In genomic region chr1:7940745-7941436, GRCh38 we compare ENCODE assay signal across 7 cellular contexts. TPM values are rescaled to one million over a fixed set of nuclear protein-coding genes. Genes with fewer than 3 reads are reported as not detected.
A peak's percentile ranks its signal among the peaks of the same experiment; 100 is the strongest.
DNase-seq lines count a peak whose midpoint lies in the region; FAIRE-seq and TF ChIP-seq lines count a peak whose summit lies in the region.

TSS of gene TNFRSF9 (minus strand) at chr1:7940839. CDS start at chr1:7939994, 845 bp downstream.

- H3K4me3 Mint-ChIP-seq in activated CD4-positive, alpha-beta memory T cell treated with anti-CD3 and anti-CD28 coated beads, Interleukin-2, amount 10 ng/mL, durations not matched to agents 7 days and 5 days, result peak within 1 kb of the TSS; percentile 70

- H3K27ac Mint-ChIP-seq in activated CD4-positive, alpha-beta memory T cell treated with anti-CD3 and anti-CD28 coated beads, Interleukin-2, amount 10 ng/mL, durations not matched to agents 7 days and 5 days, result peak within 1 kb of the TSS; percentile 38

- H3K4me3 ChIP-seq in HL-60 (replicated peaks; ENCODE audit: insufficient read depth, low read length) (no peak within 1 kb of the TSS), fibroblast of villous mesenchyme (ENCODE audit: low read depth, low read length) (no peak within 1 kb of the TSS)

- no peaks in the 10 kb centered on the region for H3K27me3 ChIP-seq in HL-60 (ENCODE audit: insufficient read depth, poor library complexity, severe bottlenecking)

- no peak for DNase-seq in HL-60 (ENCODE audit: low read depth in 1 of 2, low spot score in 1 of 2)
- peak; percentile 65 for DNase-seq in activated CD4-positive, alpha-beta memory T cell treated with anti-CD3 and anti-CD28 coated beads, Interleukin-2, amount 10 ng/mL, durations not matched to agents 7 days and 5 days
- DNase-seq in fibroblast of villous mesenchyme (ENCODE audit: low read depth), result peak; percentile 59
- DNase-seq in stimulated activated CD8-positive, alpha-beta memory T cell treated with anti-CD3 and anti-CD28 coated beads, Interleukin-12 subunit alpha, Interleukin-12 subunit beta, amount 100 ng/mL, for 24 hours (ENCODE audit: extremely low read depth), result peak; percentile 69
- no peak for DNase-seq in D721Med (ENCODE audit: insufficient read length, low spot score)
- no peak for DNase-seq in NCI-H1436 (lab: John Stamatoyannopoulos, UW)
- DNase-seq in SHP77 (lab: John Stamatoyannopoulos, UW), result no peak

- peak within 1 kb of the TSS; percentile 74 for H3K27ac ChIP-seq in HL-60 (replicated peaks)

- peaks cover 15% of the 10 kb centered on the region for H3K27me3 Mint-ChIP-seq in activated CD4-positive, alpha-beta memory T cell treated with anti-CD3 and anti-CD28 coated beads, Interleukin-2, amount 10 ng/mL, durations not matched to agents 7 days and 5 days

- no peak for FAIRE-seq in D721Med (lab: Jason Lieb, UNC)

- H3K9me3 Mint-ChIP-seq in activated CD4-positive, alpha-beta memory T cell treated with anti-CD3 and anti-CD28 coated beads, Interleukin-2, amount 10 ng/mL, durations not matched to agents 7 days and 5 days, result no peaks in the 10 kb centered on the region

- H3K36me3 Mint-ChIP-seq in activated CD4-positive, alpha-beta memory T cell treated with anti-CD3 and anti-CD28 coated beads, Interleukin-2, amount 10 ng/mL, durations not matched to agents 7 days and 5 days (ENCODE audit: low read depth), result no peaks in the 10 kb centered on the region

- CTCF ChIA-PET in activated CD4-positive, alpha-beta memory T cell treated with anti-CD3 and anti-CD28 coated beads, Interleukin-2, amount 10 ng/mL, durations not matched to agents 7 days and 5 days (lab: Charles Lee), result interaction anchor here (1.1 to 1.6 kb wide), 5 partner anchors 8 to 42 kb away, joined by 3 to 5 read pairs (median 4); no protein-coding TSS in a partner anchor

- TF ChIP-seq CTCF in HL-60 (IDR thresholded peaks at IDR 0.05; ENCODE audit: insufficient read depth, low read length) (no peak), fibroblast of villous mesenchyme (IDR thresholded peaks at IDR 0.05; ENCODE audit: insufficient read depth, low read depth, low read length) (no peak), D721Med (IDR thresholded peaks at IDR 0.05; ENCODE audit: insufficient read depth, missing control alignments) (no peak)

- peaks cover 47% of the 10 kb centered on the region for H3K4me1 Mint-ChIP-seq in activated CD4-positive, alpha-beta memory T cell treated with anti-CD3 and anti-CD28 coated beads, Interleukin-2, amount 10 ng/mL, durations not matched to agents 7 days and 5 days

- POLR2A ChIA-PET in activated CD4-positive, alpha-beta memory T cell treated with anti-CD3 and anti-CD28 coated beads, Interleukin-2, amount 10 ng/mL, durations not matched to agents 7 days and 5 days (lab: Charles Lee), result interaction anchor here (1.0 to 2.7 kb wide), 4 partner anchors 9 to 21 kb away, joined by 3 to 25 read pairs (median 13); partner anchors contain the start of gene PARK7

RNA-seq across cellular contexts. Expression of gene TNFRSF9, which starts in this region (rescaled TPM):
- total RNA-seq in activated CD4-positive, alpha-beta memory T cell treated with anti-CD3 and anti-CD28 coated beads, Interleukin-2, amount 10 ng/mL, durations not matched to agents 7 days and 5 days, result 1 to 10 TPM; 8.0 TPM
- total RNA-seq in fibroblast of villous mesenchyme, result 0.32 and 0.43 TPM in 2 replicates

Comparison
In these comparisons a context has a peak if more than half of its experiments do, and no peak if none do; other contexts are left out.
1. Peak in DNase-seq in fibroblast of villous mesenchyme; RNA of the gene not detected or under 1 TPM.
2. DNase-seq: peak in activated CD4-positive, alpha-beta memory T cell treated with anti-CD3 and anti-CD28 coated beads, Interleukin-2, amount 10 ng/mL, durations not matched to agents 7 days and 5 days (single experiment) and stimulated activated CD8-positive, alpha-beta memory T cell treated with anti-CD3 and anti-CD28 coated beads, Interleukin-12 subunit alpha, Interleukin-12 subunit beta, amount 100 ng/mL, for 24 hours (single experiment); none in HL-60 (0 of 2), D721Med (single experiment), NCI-H1436 (single experiment) and SHP77 (0 of 2).